ENCODE assay signal across 11 cellular contexts in genomic region chrX:94162971-94163370, GRCh38.
"Had no signal": no experiment of that assay in that cellular context is flagged by ENCODE, and none has a peak within 500 bp of the region (broad histone marks: within the 10 kb centered on the region; RNA-seq: fewer than 3 reads in every experiment).

No MANE protein-coding gene starts in this region.

- H3K9me3 Mint-ChIP-seq: GM23338, H9 had no signal

- H3K9me3 ChIP-seq: HAP-1 had no signal

- H3K4me3 ChIP-seq: GM23248, GM23338, HAP-1 had no signal

- H3K27ac ChIP-seq: GM23248 had no signal

- H3K4me2 ChIP-seq: GM23338 had no signal

- H3K27ac Mint-ChIP-seq: GM23338, H9, HFFc6 had no signal

- H3K36me3 ChIP-seq: HAP-1 had no signal

- DNase-seq: GM23248, GOT3, H7, H9, HCEC 1CT, HFFc6 had no signal

- H3K4me3 Mint-ChIP-seq: GM23338, H9, HFFc6 had no signal

- H3K9ac ChIP-seq: GM23248 had no signal

- H2AFZ ChIP-seq: GM23248, GM23338 had no signal

- H3K4me1 Mint-ChIP-seq: GM23338 had no signal

- FAIRE-seq: H1, H54 had no signal

- H3K4me1 ChIP-seq: HAP-1 had no signal

- ATAC-seq: GM23338, HCT116 had no signal
